1 cellular context compared by ENCODE assay signal in genomic region chr9:101427337-101427736, GRCh38.
TF ChIP-seq lines count a peak whose summit lies in the region.

No MANE protein-coding gene starts in this region.

TF ChIP-seq in HepG2, 621 proteins besides CTCF, POLR2A, EP300 and RAD21:
- TF ChIP-seq ZNF572 (CRISPR knock-in tag; IDR thresholded peaks at IDR 0.05) (no peak), ZNF337 (CRISPR knock-in tag; IDR thresholded peaks at IDR 0.05; ENCODE audit: borderline replicate concordance, low read depth) (no peak), ZNF687 (CRISPR knock-in tag; IDR thresholded peaks at IDR 0.05) (peak; percentile 35; the same call in 1 of the 2 replicates), ZNF281 (CRISPR knock-in tag; IDR thresholded peaks at IDR 0.05; ENCODE audit: borderline replicate concordance) (no peak), SNAPC5 (CRISPR knock-in tag; IDR thresholded peaks at IDR 0.05; ENCODE audit: borderline replicate concordance) (no peak), POGZ (CRISPR knock-in tag; IDR thresholded peaks at IDR 0.05) (peak; percentile 48; the same call in 1 of the 2 replicates), ZBTB33 (CRISPR knock-in tag; IDR thresholded peaks at IDR 0.05) (peak; percentile 85), FOXA1 (IDR thresholded peaks at IDR 0.05) (no peak), FOXA1 (CRISPR knock-in tag; IDR thresholded peaks at IDR 0.05) (0 out of 2 replicates have a peak, but pooled peaks have one; percentile 8), ZBTB38 (CRISPR knock-in tag; IDR thresholded peaks at IDR 0.05) (peak; percentile 61; the same call in 1 of the 2 replicates)
